In genomic region chr3:58092516-58092915, GRCh38 we compare ENCODE assay signal across 22 cellular contexts.
"Had no signal": no experiment of that assay in that cellular context is flagged by ENCODE, and none has a peak within 500 bp of the region (broad histone marks: within the 10 kb centered on the region; RNA-seq: fewer than 3 reads in every experiment).

No MANE protein-coding gene starts in this region.

- FAIRE-seq: endometrium, kidney had no signal

- H3K27ac ChIP-seq: parathyroid adenoma, stomach, testis, upper lobe of left lung, VCaP had no signal

- H3K27me3 ChIP-seq: sigmoid colon, stomach, testis, upper lobe of left lung had no signal

- H3K9me3 ChIP-seq: sigmoid colon, stomach, testis, upper lobe of left lung had no signal

- ATAC-seq: activated CD4-positive, alpha-beta T cell treated with anti-CD3 and anti-CD28 coated beads for 36 hours; esophagus mucosa; left lobe of liver; stimulated activated effector memory CD8-positive, alpha-beta T cell treated with anti-CD3 and anti-CD28 coated beads, Interleukin-12 subunit alpha, Interleukin-12 subunit beta, amount 100 ng/mL, for 72 hours had no signal

- DNase-seq: activated CD4-positive, alpha-beta memory T cell treated with anti-CD3 and anti-CD28 coated beads for 36 hours; activated CD4-positive, alpha-beta T cell treated with anti-CD3 and anti-CD28 coated beads for 36 hours; activated T-cell treated with anti-CD3 and anti-CD28 coated beads for 4 hours; amygdala; cortex of kidney; foreskin melanocyte; glutamatergic neuron; hippocampal formation; kidney; stimulated activated CD4-positive, alpha-beta T cell treated with anti-CD3 and anti-CD28 coated beads, Interleukin-4, amount 100 ng/mL, for 24 hours; stomach; T-helper 2 cell; testis; upper lobe of left lung had no signal

- H3K4me3 ChIP-seq: lung, sigmoid colon, stomach, testis, upper lobe of left lung had no signal
